8 cellular contexts compared by ENCODE assay signal in the genomic region with DNA sequence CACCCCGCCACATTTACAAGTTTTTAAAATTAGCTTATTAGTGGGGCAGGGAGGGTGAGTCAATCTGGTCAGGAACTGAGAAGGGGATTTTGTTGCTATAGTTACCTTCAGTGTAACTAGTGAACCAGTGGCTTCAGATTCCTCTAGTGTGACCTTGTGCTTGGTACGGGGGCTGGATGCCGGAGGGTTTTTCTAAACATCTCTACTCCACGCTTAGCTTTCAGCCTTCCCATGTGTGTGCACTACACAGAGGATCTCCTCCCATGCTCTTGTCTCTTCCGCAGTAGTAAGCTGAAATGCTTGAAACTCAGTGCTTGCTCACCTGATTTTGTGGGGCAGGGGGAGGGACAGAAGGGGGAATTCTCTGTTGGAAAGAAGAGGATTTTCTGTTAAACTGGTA.
DNase-seq lines count a peak whose midpoint lies in the region; ATAC-seq, FAIRE-seq and TF ChIP-seq lines count a peak whose summit lies in the region.

No MANE protein-coding gene starts in this region.

- FAIRE-seq in HepG2 (lab: Jason Lieb, UNC), result no peak
- no peak for FAIRE-seq in frontal cortex (lab: Jason Lieb, UNC)

- POLR2A ChIA-PET in HepG2 (lab: Yijun Ruan, JAX), result no interaction called here

- H2AFZ ChIP-seq in HepG2 (ENCODE audit: low read length), result no peak overlapping the region

- H3K27ac ChIP-seq in HepG2 (ENCODE audit: extremely low read length, insufficient read depth, low read length), result no peak overlapping the region
- no peak overlapping the region for H3K27ac ChIP-seq in right lobe of liver
- H3K27ac ChIP-seq in upper lobe of right lung, result no peak overlapping the region

- WGBS in HepG2 (ENCODE audit: low lambda C conversion rate), result 31% methylated on average over 5 of the region's 5 CpGs
- 68% methylated on average over 3 of the region's 5 CpGs for WGBS in right lobe of liver (ENCODE audit: insufficient coverage, low coverage, low lambda C conversion rate, missing lambda C conversion rate)

- no peaks in the 10 kb centered on the region for H3K79me2 ChIP-seq in HepG2 (ENCODE audit: insufficient read depth, low read length)

- H3K4me1 ChIP-seq in HepG2 (ENCODE audit: insufficient read depth, low read length) (peaks cover 23% of the 10 kb centered on the region), right lobe of liver (no peaks in the 10 kb centered on the region), upper lobe of right lung (no peaks in the 10 kb centered on the region)

- intact Hi-C loops in HepG2 (cut with micrococcal nuclease; ENCODE audit: unreplicated experiment) (no loop called here), right lobe of liver (cut with DNase I) (no loop called here), upper lobe of right lung (cut with DNase I) (no loop called here)

- CTCF ChIA-PET in HepG2 (lab: Yijun Ruan, JAX; ENCODE audit: low intra/inter-chr PET ratio, low total read pairs), result no interaction called here

- peak; percentile 31 for DNase-seq in HepG2 (ENCODE audit: low spot score)
- no peak for DNase-seq in right lobe of liver
- DNase-seq in amniotic epithelial cell (ENCODE audit: low read depth), result peak; percentile 90
- DNase-seq in upper lobe of right lung, result no peak
- DNase-seq in NCI-H146 (lab: John Stamatoyannopoulos, UW), result no peak
- DNase-seq in frontal cortex (ENCODE audit: low spot score in 2 of 2), result no peak
- DNase-seq in SIG-M5 treated with dmso at 0.1 percent for 504 hours (lab: John Stamatoyannopoulos, UW; ENCODE audit: unreplicated experiment), result no peak

- in situ Hi-C loops in HepG2 (cut with HindIII; ENCODE audit: extremely low pct_ligation_motif_present, low pct_unique_long_range_greater_than_20kb), result no loop called here

- TF ChIP-seq CTCF in HepG2 (CRISPR knock-in tag; IDR thresholded peaks at IDR 0.05), result no peak
- TF ChIP-seq CTCF in right lobe of liver (IDR thresholded peaks at IDR 0.05), result no peak
- TF ChIP-seq CTCF in upper lobe of right lung (IDR thresholded peaks at IDR 0.05), result no peak

- H3K36me3 ChIP-seq in HepG2 (replicated peaks in 1 of 2; ENCODE audit: control insufficient read depth in 1 of 2, insufficient read depth in 2 of 2, low read length in 2 of 2) (no peaks in the 10 kb centered on the region), right lobe of liver (no peaks in the 10 kb centered on the region), upper lobe of right lung (no peaks in the 10 kb centered on the region)

- TF ChIP-seq RAD21 in HepG2 (CRISPR knock-in tag; IDR thresholded peaks at IDR 0.05), result no peak

- no peak overlapping the region for H3K9ac ChIP-seq in HepG2 (ENCODE audit: insufficient read depth, low read depth, low read length)

- TF ChIP-seq POLR2A in HepG2 (IDR thresholded peaks at IDR 0.05; ENCODE audit: insufficient read depth in 1 of 2, low read depth in 2 of 2, low read length in 2 of 2) (no peak), right lobe of liver (IDR thresholded peaks at IDR 0.05) (no peak)

- TF ChIP-seq EP300 in HepG2 (IDR thresholded peaks at IDR 0.05; ENCODE audit: low read depth in 2 of 2, low read length in 2 of 2) (no peak), HepG2 (CRISPR knock-in tag; IDR thresholded peaks at IDR 0.05; ENCODE audit: borderline replicate concordance) (no peak)

- peak overlapping the region; percentile 6; the same call in 1 of the 2 replicates for H3K4me2 ChIP-seq in HepG2 (ENCODE audit: low read depth, low read length)

- ATAC-seq in HepG2 (peak; percentile 77), right lobe of liver (no peak), HG02973 (IDR thresholded peaks at IDR 0.05; ENCODE audit: unreplicated experiment) (peak; percentile 97), upper lobe of right lung (peak; percentile 10)

- no peaks in the 10 kb centered on the region for H4K20me1 ChIP-seq in HepG2 (ENCODE audit: insufficient read depth, low read length)

- H3K27me3 ChIP-seq in HepG2 (ENCODE audit: control insufficient read depth in 1 of 2, insufficient read depth in 2 of 2, low read length in 2 of 2) (no peaks in the 10 kb centered on the region; a peak in 1 of 5 replicates), right lobe of liver (no peaks in the 10 kb centered on the region), upper lobe of right lung (no peaks in the 10 kb centered on the region)

- BruUV-seq in HepG2 (replicated peaks; lab: Mats Ljungman, UMichigan), result no TSS peak

- H3K4me3 ChIP-seq in HepG2 (replicated peaks in 1 of 3; ENCODE audit: insufficient read depth in 1 of 3, low read depth in 2 of 3, low read length in 3 of 3) (no peak overlapping the region), right lobe of liver (no peak overlapping the region), upper lobe of right lung (no peak overlapping the region)

- H3K9me3 ChIP-seq in HepG2 (ENCODE audit: low read length) (no peaks in the 10 kb centered on the region), right lobe of liver (no peaks in the 10 kb centered on the region), upper lobe of right lung (no peaks in the 10 kb centered on the region)

TF ChIP-seq in HepG2, 621 proteins besides CTCF, POLR2A, EP300 and RAD21:
- no peak for TF ChIP-seq RFX5 (IDR thresholded peaks at IDR 0.05; ENCODE audit: low read depth, low read length)
- TF ChIP-seq RFX1 (IDR thresholded peaks at IDR 0.05), result peak; percentile 50; the same call in 1 of the 2 replicates

Comparison
In these comparisons a context has a peak if more than half of its experiments do, and no peak if none do; other contexts are left out.
1. ATAC-seq: peak in HepG2 (single experiment), HG02973 (single experiment) and upper lobe of right lung (single experiment); none in right lobe of liver (0 of 4).
2. DNase-seq: peak in HepG2 (single experiment) and amniotic epithelial cell (single experiment); none in right lobe of liver (0 of 3), upper lobe of right lung (single experiment), NCI-H146 (single experiment), frontal cortex (0 of 2) and SIG-M5 treated with dmso at 0.1 percent for 504 hours (single experiment).